ENCODE assay signal across 8 cellular contexts in the genomic region with DNA sequence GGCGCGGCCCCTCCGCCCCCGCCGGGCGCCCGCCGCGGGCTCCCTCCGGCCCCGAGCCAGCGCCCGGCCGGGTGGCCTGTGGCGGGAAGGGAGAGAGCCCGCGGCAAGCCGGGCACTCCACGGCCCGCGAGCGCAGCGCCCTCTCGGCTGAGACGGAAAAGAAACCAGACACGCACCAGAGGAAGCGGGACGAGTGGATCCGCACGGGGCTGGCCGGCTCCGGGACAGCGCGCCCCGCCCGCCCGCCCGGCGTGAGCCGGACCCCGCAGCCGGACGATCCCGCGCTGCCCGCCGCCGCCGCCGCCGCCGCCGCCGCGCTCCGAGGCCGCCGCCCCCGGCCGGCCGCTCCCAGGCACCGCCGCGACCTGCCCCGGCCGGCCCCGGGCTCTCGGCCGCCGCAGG. TPM values are rescaled to one million over a fixed set of nuclear protein-coding genes. Genes with fewer than 3 reads are reported as not detected.
DNase-seq lines count a peak whose midpoint lies in the region; TF ChIP-seq lines count a peak whose summit lies in the region.

No MANE protein-coding gene starts in this region.

- H3K27ac ChIP-seq in adrenal gland = peak overlapping the region in 4 of 5 donors; percentile 89 to 98 (median 96)
- H3K27ac ChIP-seq in testis = peak overlapping the region; percentile 94 to 99

- H3K36me3 ChIP-seq in HAP-1 (replicated peaks) (no peaks in the 10 kb centered on the region; the same call in 1 of the 2 replicates), adrenal gland (replicated peaks in 1 of 2) (no peaks in the 10 kb centered on the region), testis (ENCODE audit: low read depth, missing control alignments) (no peaks in the 10 kb centered on the region)

- H3K27me3 ChIP-seq in HAP-1 (ENCODE audit: low read depth) (no peaks in the 10 kb centered on the region), adrenal gland (no peaks in the 10 kb centered on the region), testis (no peaks in the 10 kb centered on the region)

- 0 to 1% (median 1%) methylated on average over 20 to 70 of the region's 70 CpGs; no CpG with 5 or more reads in 1 of the 4 donors for WGBS in adrenal gland, 4 donors
- WGBS in testis, 2 donors = 0% methylated on average over 24 of the region's 70 CpGs; no CpG with 5 or more reads in 1 of the 2 donors

- TF ChIP-seq POLR2A in adrenal gland (IDR thresholded peaks at IDR 0.05) (no peak), testis (IDR thresholded peaks at IDR 0.05) (no peak)

- H3K4me3 ChIP-seq in HAP-1 (peak overlapping the region; percentile 59), adrenal gland (peak overlapping the region in 2 of 4 donors; percentile 62 to 90), testis (peak overlapping the region; percentile 86 to 88)

- intact Hi-C loops in adrenal gland (cut with DNase I) (loop anchor here (5.0 to 10.0 kb wide), 2 partner anchors 81 to 231 kb away; partner anchors contain the start of gene PRTFDC1 (in 1 of the 2)), testis (cut with DNase I; ENCODE audit: low total_unique reads) (no loop called here)

- H3K9me3 ChIP-seq in HAP-1 (no peaks in the 10 kb centered on the region), adrenal gland (replicated peaks in 1 of 3) (no peaks in the 10 kb centered on the region), testis (no peaks in the 10 kb centered on the region)

- DNase-seq in GM13976 (ENCODE audit: low spot score) = peak; percentile 54
- DNase-seq in HAP-1 (ENCODE audit: low spot score in 2 of 2) = no peak
- peak; percentile 21 for DNase-seq in NAMALWA (ENCODE audit: low spot score)
- DNase-seq in adrenal gland = peak in 6 of 7 donors; percentile 33 to 57 (median 50)
- peak; percentile 40 for DNase-seq in kidney glomerular epithelial cell (lab: John Stamatoyannopoulos, UW)
- DNase-seq in testis = peak; percentile 21
- no peak for DNase-seq in NCI-H2107 (lab: John Stamatoyannopoulos, UW)
- DNase-seq in putamen (ENCODE audit: low spot score) = no peak

- H3K4me1 ChIP-seq in HAP-1 (peaks cover 22% of the 10 kb centered on the region), adrenal gland (replicated peaks in 1 of 2) (peaks cover 14 to 27% of the 10 kb centered on the region in 2 donors), testis (peaks cover 4% of the 10 kb centered on the region)

- TF ChIP-seq CTCF in GM13976 (IDR thresholded peaks at IDR 0.05; ENCODE audit: borderline replicate concordance, control extremely low read depth, extremely low read depth, insufficient read depth, missing control alignments) (no peak), adrenal gland (IDR thresholded peaks at IDR 0.05) (no peak), testis (IDR thresholded peaks at IDR 0.05) (no peak)

- in situ Hi-C loops in GM13976 (cut with MboI; ENCODE audit: low sequenced_read_pairs, unreplicated experiment) (no loop called here), HAP-1 (cut with MboI; ENCODE audit: low sequenced_read_pairs) (no loop called here)

RNA-seq across cellular contexts. Expression of gene ARHGAP21, which starts 0.3 kb away (rescaled TPM):
- 100 to 1,000 TPM in 5 of 8 donors, 10 to 100 TPM in 3; 80.4 to 160 (median 122) TPM for total RNA-seq in adrenal gland
- 10 to 100 TPM; 45.2 to 74.1 (median 66.6) TPM for polyA plus RNA-seq in adrenal gland
- 10 to 100 TPM; 66.9 to 69.2 TPM for total RNA-seq in testis
- polyA plus RNA-seq in testis (ENCODE audit: insufficient read depth, low read depth, low replicate concordance) = 44.3 TPM

Comparison
In these comparisons a context has a peak if more than half of its experiments do, and no peak if none do; other contexts are left out.
1. DNase-seq: peak in GM13976 (single experiment), NAMALWA (single experiment), adrenal gland (6 of 7), kidney glomerular epithelial cell (single experiment) and testis (single experiment); none in HAP-1 (0 of 2), NCI-H2107 (single experiment) and putamen (single experiment).